In the genomic region with DNA sequence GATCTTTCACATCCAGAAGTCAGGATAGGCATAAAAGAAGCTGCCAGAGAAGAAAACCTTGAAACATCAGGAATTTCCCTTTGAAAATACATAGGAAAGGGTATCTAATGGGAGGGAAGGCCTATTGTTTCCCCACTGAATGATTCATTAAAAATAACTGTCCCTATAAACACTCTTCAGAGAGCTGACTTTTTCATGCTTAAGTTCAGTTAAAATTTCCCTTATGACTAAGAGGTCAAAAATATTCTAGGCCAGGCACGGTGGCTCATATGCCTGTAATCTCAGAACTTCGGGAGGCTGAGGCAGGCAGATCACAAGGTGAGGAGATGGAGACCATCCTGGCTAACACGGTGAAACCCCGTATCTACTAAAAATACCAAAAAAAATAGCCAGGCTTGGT, we compare ENCODE assay signal across 1 cellular context.
A peak's percentile ranks its signal among the peaks of the same experiment; 100 is the strongest.
TF ChIP-seq lines count a peak whose summit lies in the region.

No MANE protein-coding gene starts in this region.

TF ChIP-seq in endothelial cell of umbilical vein, 7 proteins besides CTCF, POLR2A, EP300 and RAD21:
- TF ChIP-seq JUN (IDR thresholded peaks at IDR 0.05; ENCODE audit: borderline replicate concordance, insufficient read depth, insufficient read length, low read depth) (peak; percentile 54), EZH2 (IDR thresholded peaks at IDR 0.05; ENCODE audit: borderline replicate concordance, low read depth, low read length, severe bottlenecking) (no peak), FOS (IDR thresholded peaks at IDR 0.05; ENCODE audit: borderline replicate concordance, insufficient read depth, low read length) (peak; percentile 78), GATA2 (IDR thresholded peaks at IDR 0.05; ENCODE audit: insufficient read depth, insufficient read length, low read depth, low read length) (peak; percentile 22), POLR2AphosphoS5 (IDR thresholded peaks at IDR 0.05; ENCODE audit: insufficient read depth, low read depth, low read length) (no peak), MYC (IDR thresholded peaks at IDR 0.05; ENCODE audit: low read depth, low read length) (no peak)
- TF ChIP-seq, protein P1, sequence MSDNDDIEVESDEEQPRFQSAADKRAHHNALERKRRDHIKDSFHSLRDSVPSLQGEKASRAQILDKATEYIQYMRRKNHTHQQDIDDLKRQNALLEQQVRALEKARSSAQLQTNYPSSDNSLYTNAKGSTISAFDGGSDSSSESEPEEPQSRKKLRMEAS (IDR thresholded peaks at IDR 0.05; ENCODE audit: insufficient read depth, insufficient read length): no peak
